9 cellular contexts compared by ENCODE assay signal in the genomic region with DNA sequence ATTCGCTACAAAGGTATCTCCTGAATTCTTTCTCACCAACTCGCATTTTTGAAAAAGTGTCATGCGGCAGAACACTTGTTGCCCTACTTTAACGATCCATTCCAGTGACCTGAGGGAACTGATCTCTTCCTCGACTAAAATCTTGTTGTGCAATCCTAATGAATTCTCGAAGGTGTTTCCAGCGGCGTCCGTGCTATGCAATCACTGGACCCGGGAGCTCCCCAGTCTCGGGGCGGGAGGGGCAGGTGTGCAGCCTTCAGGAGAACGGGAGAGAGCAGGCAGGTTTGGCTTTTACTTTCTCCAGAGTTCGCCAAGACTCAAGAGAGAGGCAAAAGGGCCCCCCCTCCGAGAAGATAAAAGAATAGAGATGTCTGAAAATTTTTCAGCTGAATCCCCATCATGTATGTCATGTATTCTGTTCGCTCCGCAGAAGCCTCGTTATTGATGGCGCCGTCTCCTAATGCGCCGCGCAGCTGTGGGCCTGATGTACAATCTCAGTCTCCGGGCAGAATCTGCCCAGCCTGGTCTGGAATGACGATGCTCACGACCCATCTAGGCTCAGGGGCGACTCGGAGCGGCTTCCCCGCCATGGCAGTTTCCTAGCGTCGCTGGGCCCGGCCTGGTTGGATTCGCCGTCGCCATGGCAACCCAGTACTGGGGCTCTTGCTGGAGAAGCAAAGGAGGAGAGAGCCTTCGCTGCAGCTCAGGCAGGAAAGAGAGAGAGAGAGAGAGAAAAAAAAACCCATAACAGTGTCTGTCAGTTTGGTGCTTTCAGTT. TPM values are rescaled to one million over a fixed set of nuclear protein-coding genes. Genes with fewer than 3 reads are reported as not detected.
DNase-seq lines count a peak whose midpoint lies in the region; ATAC-seq and TF ChIP-seq lines count a peak whose summit lies in the region.
"Had no signal": no experiment of that assay in that cellular context is flagged by ENCODE, and none has a peak within 500 bp of the region (broad histone marks: within the 10 kb centered on the region; RNA-seq: fewer than 3 reads in every experiment).

No MANE protein-coding gene starts in this region.

- no peaks in the 10 kb centered on the region for H3K36me3 ChIP-seq in esophagus muscularis mucosa

- peaks cover 14% of the 10 kb centered on the region for H3K4me1 Mint-ChIP-seq in nephron

- no peaks in the 10 kb centered on the region for H3K9me3 ChIP-seq in esophagus muscularis mucosa

- intact Hi-C loops in esophagus muscularis mucosa (cut with DNase I) = no loop called here

- peak overlapping the region in 3 of 4 donors; percentile 24 to 38 (median 31) for H3K4me3 ChIP-seq in esophagus muscularis mucosa

- H3K4me3 Mint-ChIP-seq in nephron = peak overlapping the region in 2 of 3 experiments; percentile 4 to 16

- no peak for TF ChIP-seq EP300 in esophagus muscularis mucosa (IDR thresholded peaks at IDR 0.05)

- no peak for ATAC-seq in GM21786 (IDR thresholded peaks at IDR 0.05; ENCODE audit: unreplicated experiment)
- no peak for ATAC-seq in HG02642 (IDR thresholded peaks at IDR 0.05; ENCODE audit: poor library complexity, unreplicated experiment)
- no peak for ATAC-seq in HG03354 (IDR thresholded peaks at IDR 0.05; ENCODE audit: poor library complexity, severe bottlenecking, unreplicated experiment)

- H3K27me3 ChIP-seq in esophagus muscularis mucosa = peaks cover 0 to 8% (median 0%) of the 10 kb centered on the region in 4 donors

- 54% methylated on average over 37 of the region's 37 CpGs for WGBS in esophagus muscularis mucosa

- H3K27me3 Mint-ChIP-seq in nephron (ENCODE audit: low read depth) = peaks cover 8% of the 10 kb centered on the region

- H3K27ac ChIP-seq in esophagus muscularis mucosa (replicated peaks in 1 of 4) = no peak overlapping the region

- peak overlapping the region in 1 of 3 experiments; percentile 17 for H3K27ac Mint-ChIP-seq in nephron

- DNase-seq in AG08395 (ENCODE audit: low spot score) (peak; percentile 67), NCI-H1930 (lab: John Stamatoyannopoulos, UW) (peak; percentile 49 to 63), esophagus muscularis mucosa (ENCODE audit: extremely low spot score) (no peak), GM13977 (ENCODE audit: low spot score) (no peak)
- DNase-seq: NCI-H2081 treated with DMSO at 0.1 percent for 48 hours had no signal

- TF ChIP-seq CTCF in esophagus muscularis mucosa (IDR thresholded peaks at IDR 0.05) (no peak), nephron (IDR thresholded peaks at IDR 0.05; ENCODE audit: unreplicated experiment in 3 of 3) (no peak), GM13977 (IDR thresholded peaks at IDR 0.05; ENCODE audit: extremely low read depth, insufficient read depth, missing control alignments) (no peak)

- no peaks in the 10 kb centered on the region for H3K36me3 Mint-ChIP-seq in nephron (ENCODE audit: low read depth)

- in situ Hi-C loops in GM13977 (cut with MboI; ENCODE audit: low pct_unique_long_range_greater_than_20kb, low sequenced_read_pairs, unreplicated experiment) = no loop called here

- H3K9me3 Mint-ChIP-seq in nephron = no peaks in the 10 kb centered on the region

- peaks cover 0 to 12% (median 2%) of the 10 kb centered on the region in 4 donors for H3K4me1 ChIP-seq in esophagus muscularis mucosa

- TF ChIP-seq POLR2A in esophagus muscularis mucosa (IDR thresholded peaks at IDR 0.05; ENCODE audit: low read depth) = no peak

RNA-seq across cellular contexts. Expression of a gene that starts 38.3 kb away (rescaled TPM):
- total RNA-seq in esophagus muscularis mucosa = 10 to 100 TPM in 1 of 4 donors, 1 to 10 TPM in 3; 4.0 to 12.3 (median 7.4) TPM

Comparison
In these comparisons a context has a peak if more than half of its experiments do, and no peak if none do; other contexts are left out.
1. DNase-seq: peak in AG08395 (single experiment) and NCI-H1930 (2 of 2); none in esophagus muscularis mucosa (single experiment) and GM13977 (single experiment).